ENCODE assay signal across 13 cellular contexts in genomic region chr15:100900895-100901169, GRCh38. TPM values are rescaled to one million over a fixed set of nuclear protein-coding genes. Genes with fewer than 3 reads are reported as not detected.
"Had no signal": no experiment of that assay in that cellular context is flagged by ENCODE, and none has a peak within 500 bp of the region (broad histone marks: within the 10 kb centered on the region; RNA-seq: fewer than 3 reads in every experiment).

No MANE protein-coding gene starts in this region.

- H3K27ac Mint-ChIP-seq: activated naive CD4-positive, alpha-beta T cell treated with anti-CD3 and anti-CD28 coated beads, Interleukin-2, amount 10 ng/mL, durations not matched to agents 7 days and 5 days; activated T-helper 2 cell treated with anti-CD3 and anti-CD28 coated beads, Interferon-gamma antibody, Interleukin-2, Interleukin-4, amounts not matched to agents 10 μg/mL and 5 μg/mL and 100 μg/mL, durations not matched to agents 14 hours and 24 hours and 36 hours; stimulated activated naive B cell treated with anti-CD40 and anti-IgM and Interleukin-4, amounts not matched to agents 10 μg/mL and 1 μg/mL and 100 μg/mL, for 72 hours; type B pancreatic cell had no signal

- H3K9me3 Mint-ChIP-seq: activated naive CD4-positive, alpha-beta T cell treated with anti-CD3 and anti-CD28 coated beads, Interleukin-2, amount 10 ng/mL, durations not matched to agents 7 days and 5 days; activated T-helper 2 cell treated with anti-CD3 and anti-CD28 coated beads, Interferon-gamma antibody, Interleukin-2, Interleukin-4, amounts not matched to agents 10 μg/mL and 5 μg/mL and 100 μg/mL, durations not matched to agents 14 hours and 24 hours and 36 hours; stimulated activated naive B cell treated with anti-CD40 and anti-IgM and Interleukin-4, amounts not matched to agents 10 μg/mL and 1 μg/mL and 100 μg/mL, for 72 hours; type B pancreatic cell had no signal

- H3K4me3 ChIP-seq: colonic mucosa, hepatocyte, skin epidermis had no signal

- H3K27me3 ChIP-seq: colonic mucosa had no signal

- ATAC-seq: naive thymus-derived CD4-positive, alpha-beta T cell; stimulated activated naive B cell treated with anti-CD40 and anti-IgM and Interleukin-4, amounts not matched to agents 10 μg/mL and 1 μg/mL and 100 μg/mL, for 72 hours had no signal

- H3K4me1 Mint-ChIP-seq: activated naive CD4-positive, alpha-beta T cell treated with anti-CD3 and anti-CD28 coated beads, Interleukin-2, amount 10 ng/mL, durations not matched to agents 7 days and 5 days; naive thymus-derived CD4-positive, alpha-beta T cell had no signal

- H3K36me3 ChIP-seq: colonic mucosa had no signal

- H3K36me3 Mint-ChIP-seq: activated naive CD4-positive, alpha-beta T cell treated with anti-CD3 and anti-CD28 coated beads, Interleukin-2, amount 10 ng/mL, durations not matched to agents 7 days and 5 days; naive thymus-derived CD4-positive, alpha-beta T cell; stimulated activated naive B cell treated with anti-CD40 and anti-IgM and Interleukin-4, amounts not matched to agents 10 μg/mL and 1 μg/mL and 100 μg/mL, for 72 hours; type B pancreatic cell had no signal

- H3K4me1 ChIP-seq: colonic mucosa had no signal

- DNase-seq: activated CD4-positive, alpha-beta T cell treated with anti-CD3 and anti-CD28 coated beads, Interleukin-2, amount 50 U/mL, for 1 hour; activated naive CD4-positive, alpha-beta T cell treated with anti-CD3 and anti-CD28 coated beads, Interleukin-2, amount 10 ng/mL, durations not matched to agents 7 days and 5 days; caudate nucleus; naive thymus-derived CD4-positive, alpha-beta T cell; retina; stimulated activated naive B cell treated with anti-CD40 and anti-IgM and Interleukin-4, amounts not matched to agents 10 μg/mL and 1 μg/mL and 100 μg/mL, for 72 hours had no signal

- H3K4me3 Mint-ChIP-seq: activated naive CD4-positive, alpha-beta T cell treated with anti-CD3 and anti-CD28 coated beads, Interleukin-2, amount 10 ng/mL, durations not matched to agents 7 days and 5 days; naive thymus-derived CD4-positive, alpha-beta T cell; stimulated activated naive B cell treated with anti-CD40 and anti-IgM and Interleukin-4, amounts not matched to agents 10 μg/mL and 1 μg/mL and 100 μg/mL, for 72 hours; type B pancreatic cell had no signal

RNA-seq across cellular contexts. Expression of gene ALDH1A3, which starts 21.2 kb away (rescaled TPM):
- total RNA-seq: activated CD8-positive, alpha-beta memory T cell treated with anti-CD3 and anti-CD28 coated beads for 36 hours; activated T-helper 2 cell treated with anti-CD3 and anti-CD28 coated beads, Interferon-gamma antibody, Interleukin-2, Interleukin-4, amounts not matched to agents 10 μg/mL and 5 μg/mL and 100 μg/mL, durations not matched to agents 14 hours and 24 hours and 36 hours; naive thymus-derived CD4-positive, alpha-beta T cell; T-helper 2 cell treated with Interferon-gamma antibody and Interleukin-4, amounts not matched to agents 100 ng/mL and 5 ng/mL, for 36 hours had no signal
